1 cellular context compared by ENCODE assay signal in the genomic region with DNA sequence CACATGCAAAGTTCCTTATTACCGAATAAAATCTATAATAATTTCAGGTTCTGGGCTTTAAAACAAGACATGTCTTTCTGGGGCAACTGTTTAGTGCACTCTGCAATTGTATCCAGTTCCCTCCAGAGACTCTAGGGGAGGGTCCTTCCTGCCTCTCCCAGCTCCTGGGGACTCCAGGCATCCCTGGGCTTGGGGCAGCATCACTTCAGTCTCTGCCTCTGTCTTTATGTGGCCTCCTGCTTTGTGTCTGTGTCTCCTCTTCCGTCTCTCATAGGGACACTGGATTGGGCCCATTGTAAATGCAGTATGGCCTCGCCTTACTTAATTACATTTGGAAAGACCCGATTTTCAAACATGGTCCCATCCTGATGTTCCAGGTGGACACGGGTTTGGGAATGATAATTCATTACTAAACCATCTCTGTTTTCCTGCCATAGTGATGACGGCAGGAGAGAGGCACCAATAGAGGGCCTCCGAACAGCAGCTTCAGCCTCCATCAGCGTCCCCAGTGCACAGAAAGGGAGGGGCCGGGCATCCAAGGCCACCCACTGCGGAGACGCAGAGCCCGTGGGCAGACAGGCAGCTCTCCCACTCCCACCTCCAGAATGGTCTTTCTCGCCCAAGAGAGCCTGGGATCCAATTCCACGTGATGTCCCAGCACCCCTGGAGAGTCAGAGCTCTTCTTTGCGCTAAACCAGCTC.
TF ChIP-seq lines count a peak whose summit lies in the region.

No MANE protein-coding gene starts in this region.

TF ChIP-seq in K562, 482 proteins besides CTCF, POLR2A, EP300 and RAD21 (continued from another document):
- TF ChIP-seq, protein P1, sequence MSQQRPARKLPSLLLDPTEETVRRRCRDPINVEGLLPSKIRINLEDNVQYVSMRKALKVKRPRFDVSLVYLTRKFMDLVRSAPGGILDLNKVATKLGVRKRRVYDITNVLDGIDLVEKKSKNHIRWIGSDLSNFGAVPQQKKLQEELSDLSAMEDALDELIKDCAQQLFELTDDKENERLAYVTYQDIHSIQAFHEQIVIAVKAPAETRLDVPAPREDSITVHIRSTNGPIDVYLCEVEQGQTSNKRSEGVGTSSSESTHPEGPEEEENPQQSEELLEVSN (IDR thresholded peaks at IDR 0.05; ENCODE audit: borderline replicate concordance in 1 of 2, extremely low read depth in 1 of 2, insufficient read depth in 1 of 2, insufficient read length in 1 of 2, low read depth in 1 of 2, low read length in 1 of 2, poor library complexity in 1 of 2, severe bottlenecking in 1 of 2) = no peak
- TF ChIP-seq GATAD2B (IDR thresholded peaks at IDR 0.05; ENCODE audit: borderline replicate concordance) (no peak), COPS2 (conservative IDR thresholded peaks at IDR 0.05) (no peak), HNRNPUL1 (IDR thresholded peaks at IDR 0.05; ENCODE audit: low read length) (no peak), ARHGAP35 (IDR thresholded peaks at IDR 0.05; ENCODE audit: partially characterized antibody) (no peak)
- TF ChIP-seq, protein P2, sequence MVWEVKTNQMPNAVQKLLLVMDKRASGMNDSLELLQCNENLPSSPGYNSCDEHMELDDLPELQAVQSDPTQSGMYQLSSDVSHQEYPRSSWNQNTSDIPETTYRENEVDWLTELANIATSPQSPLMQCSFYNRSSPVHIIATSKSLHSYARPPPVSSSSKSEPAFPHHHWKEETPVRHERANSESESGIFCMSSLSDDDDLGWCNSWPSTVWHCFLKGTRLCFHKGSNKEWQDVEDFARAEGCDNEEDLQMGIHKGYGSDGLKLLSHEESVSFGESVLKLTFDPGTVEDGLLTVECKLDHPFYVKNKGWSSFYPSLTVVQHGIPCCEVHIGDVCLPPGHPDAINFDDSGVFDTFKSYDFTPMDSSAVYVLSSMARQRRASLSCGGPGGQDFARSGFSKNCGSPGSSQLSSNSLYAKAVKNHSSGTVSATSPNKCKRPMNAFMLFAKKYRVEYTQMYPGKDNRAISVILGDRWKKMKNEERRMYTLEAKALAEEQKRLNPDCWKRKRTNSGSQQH (CRISPR knock-in tag; IDR thresholded peaks at IDR 0.05) = no peak
- TF ChIP-seq, protein P3, sequence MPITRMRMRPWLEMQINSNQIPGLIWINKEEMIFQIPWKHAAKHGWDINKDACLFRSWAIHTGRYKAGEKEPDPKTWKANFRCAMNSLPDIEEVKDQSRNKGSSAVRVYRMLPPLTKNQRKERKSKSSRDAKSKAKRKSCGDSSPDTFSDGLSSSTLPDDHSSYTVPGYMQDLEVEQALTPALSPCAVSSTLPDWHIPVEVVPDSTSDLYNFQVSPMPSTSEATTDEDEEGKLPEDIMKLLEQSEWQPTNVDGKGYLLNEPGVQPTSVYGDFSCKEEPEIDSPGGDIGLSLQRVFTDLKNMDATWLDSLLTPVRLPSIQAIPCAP (CRISPR knock-in tag; IDR thresholded peaks at IDR 0.05; ENCODE audit: borderline replicate concordance) = no peak
